In the genomic region with DNA sequence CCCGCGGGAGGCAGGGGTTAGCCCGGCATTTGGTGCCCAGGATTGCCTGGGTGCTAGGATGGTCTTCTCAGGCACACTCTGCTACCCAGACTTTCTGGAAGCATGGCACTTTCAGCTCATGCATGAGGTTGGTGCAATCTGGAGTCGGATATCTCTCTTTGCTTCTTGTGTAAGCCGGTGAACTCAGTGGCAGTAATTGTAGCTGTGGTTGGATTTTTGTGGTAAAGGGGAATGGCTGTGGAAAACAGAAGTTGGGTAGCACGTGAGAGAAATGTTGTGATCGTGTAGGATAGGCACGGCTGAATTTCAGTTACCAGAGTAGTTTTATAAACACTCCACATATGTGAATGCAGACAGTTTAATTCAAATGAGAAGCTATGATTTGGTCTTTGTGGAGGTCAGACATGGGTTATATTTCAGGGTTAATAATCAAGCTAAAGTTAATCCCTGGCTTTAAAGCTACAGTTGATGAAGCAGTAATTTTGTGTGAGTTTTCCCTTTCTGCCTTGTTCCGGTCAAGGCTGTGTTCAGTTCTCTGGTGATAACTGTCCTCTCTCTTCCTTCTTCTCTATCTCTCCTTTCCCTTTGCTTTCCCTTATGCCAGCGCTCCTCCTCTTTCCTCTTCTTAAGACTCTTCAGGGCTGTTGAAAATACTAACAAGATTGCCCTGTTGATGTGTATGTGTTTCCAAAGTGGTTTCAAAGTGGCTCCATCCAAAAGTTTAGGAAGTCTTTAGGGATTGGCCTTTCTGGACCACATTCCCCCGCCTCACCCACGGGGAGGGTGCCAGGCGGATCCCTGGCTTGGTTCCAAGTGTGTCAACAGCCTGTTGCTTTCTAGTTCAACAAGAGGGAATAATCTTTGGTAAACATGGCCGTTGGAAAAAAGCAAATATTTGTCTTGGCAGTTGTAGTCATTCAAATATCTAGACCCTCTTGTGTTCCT, we compare ENCODE assay signal across 8 cellular contexts.
DNase-seq lines count a peak whose midpoint lies in the region; ATAC-seq and TF ChIP-seq lines count a peak whose summit lies in the region.

No MANE protein-coding gene starts in this region.

- ATAC-seq in HG02973 (IDR thresholded peaks at IDR 0.05; ENCODE audit: unreplicated experiment), result no peak
- no peak for ATAC-seq in HG03095 (IDR thresholded peaks at IDR 0.05; ENCODE audit: unreplicated experiment)
- ATAC-seq in HG02642 (IDR thresholded peaks at IDR 0.05; ENCODE audit: poor library complexity, unreplicated experiment), result no peak
- no peak for ATAC-seq in GM21576 (IDR thresholded peaks at IDR 0.05; ENCODE audit: unreplicated experiment)

- 63% methylated on average over 14 of the region's 14 CpGs for WGBS in prostate gland

- peaks cover 17% of the 10 kb centered on the region for H3K4me1 Mint-ChIP-seq in dendritic cell treated with granulocyte-macrophage colony-stimulating factor and Interleukin-4, amounts not matched to agents 40 ng/mL and 50 ng/mL, for 4 days (ENCODE audit: low read depth)

- H3K4me3 Mint-ChIP-seq in dendritic cell treated with granulocyte-macrophage colony-stimulating factor and Interleukin-4, amounts not matched to agents 40 ng/mL and 50 ng/mL, for 4 days, result no peak overlapping the region

- H3K4me3 ChIP-seq in prostate gland, result no peak overlapping the region

- no peaks in the 10 kb centered on the region for H3K36me3 ChIP-seq in prostate gland

- H3K9me3 ChIP-seq in prostate gland, result no peaks in the 10 kb centered on the region

- H3K27me3 ChIP-seq in prostate gland (replicated peaks; ENCODE audit: insufficient read depth), result no peaks in the 10 kb centered on the region

- no peaks in the 10 kb centered on the region for H3K4me1 ChIP-seq in prostate gland (replicated peaks)

- no peak overlapping the region for H3K27ac ChIP-seq in prostate gland

- TF ChIP-seq CTCF in prostate gland (IDR thresholded peaks at IDR 0.05), result no peak

- TF ChIP-seq POLR2A in prostate gland (IDR thresholded peaks at IDR 0.05), result no peak

- intact Hi-C loops in dendritic cell treated with granulocyte-macrophage colony-stimulating factor and Interleukin-4, amounts not matched to agents 40 ng/mL and 50 ng/mL, for 4 days (cut with micrococcal nuclease), result no loop called here
- intact Hi-C loops in prostate gland (cut with DNase I), result no loop called here

- H3K9me3 Mint-ChIP-seq in dendritic cell treated with granulocyte-macrophage colony-stimulating factor and Interleukin-4, amounts not matched to agents 40 ng/mL and 50 ng/mL, for 4 days, result no peaks in the 10 kb centered on the region

- DNase-seq in GM04503 (ENCODE audit: low read depth) (peak; percentile 91), NCI-H226 (peak; percentile 26), prostate gland (ENCODE audit: low spot score) (peak; percentile 79)

- H3K36me3 Mint-ChIP-seq in dendritic cell treated with granulocyte-macrophage colony-stimulating factor and Interleukin-4, amounts not matched to agents 40 ng/mL and 50 ng/mL, for 4 days (ENCODE audit: low read depth), result no peaks in the 10 kb centered on the region

- H3K27ac Mint-ChIP-seq in dendritic cell treated with granulocyte-macrophage colony-stimulating factor and Interleukin-4, amounts not matched to agents 40 ng/mL and 50 ng/mL, for 4 days, result peak overlapping the region; percentile 13

- peaks cover 10% of the 10 kb centered on the region for H3K27me3 Mint-ChIP-seq in dendritic cell treated with granulocyte-macrophage colony-stimulating factor and Interleukin-4, amounts not matched to agents 40 ng/mL and 50 ng/mL, for 4 days

Comparison
In these comparisons a context has a peak if more than half of its experiments do, and no peak if none do; other contexts are left out.
1. DNase-seq: peak in every context shown above with its lines; median percentile 91 in GM04503; 79 in prostate gland; 26 in NCI-H226.